In genomic region chr9:78312125-78312524, GRCh38 we compare ENCODE assay signal across 20 cellular contexts.
"Had no signal": no experiment of that assay in that cellular context is flagged by ENCODE, and none has a peak within 500 bp of the region (broad histone marks: within the 10 kb centered on the region; RNA-seq: fewer than 3 reads in every experiment).

No MANE protein-coding gene starts in this region.

- ATAC-seq: activated CD4-positive, alpha-beta T cell treated with anti-CD3 and anti-CD28 coated beads for 36 hours; activated naive CD4-positive, alpha-beta T cell treated with anti-CD3 and anti-CD28 coated beads, Interleukin-2, amount 50 U/mL, for 72 hours; gastroesophageal sphincter; heart right ventricle; natural killer cell; upper lobe of right lung had no signal

- H3K27ac ChIP-seq: adrenal gland, esophagus muscularis mucosa, gastroesophageal sphincter, heart right ventricle, upper lobe of right lung had no signal

- H3K9me3 Mint-ChIP-seq: activated naive CD4-positive, alpha-beta T cell treated with anti-CD3 and anti-CD28 coated beads, Interleukin-2, amount 50 U/mL, for 72 hours; natural killer cell had no signal

- H3K4me1 Mint-ChIP-seq: activated CD4-positive, alpha-beta T cell treated with anti-CD3 and anti-CD28 coated beads for 36 hours had no signal

- H3K27me3 Mint-ChIP-seq: activated CD4-positive, alpha-beta T cell treated with anti-CD3 and anti-CD28 coated beads for 36 hours had no signal

- DNase-seq: activated CD4-positive, alpha-beta T cell treated with anti-CD3 and anti-CD28 coated beads for 36 hours; activated CD4-positive, alpha-beta T cell treated with anti-CD3 and anti-CD28 coated beads, Interleukin-2, amount 50 U/mL, for 48 hours; activated gamma-delta T cell treated with Interleukin-2 at 50 U/mL for 16 hours; adrenal gland; effector memory CD4-positive, alpha-beta T cell; heart right ventricle; kidney glomerular epithelial cell; mesendoderm; natural killer cell; nucleus accumbens; posterior cingulate gyrus; stimulated activated CD4-positive, alpha-beta T cell treated with anti-CD3 and anti-CD28 coated beads, Interleukin-12 subunit alpha, Interleukin-12 subunit beta, amount 100 ng/mL, for 4 hours; stimulated activated CD4-positive, alpha-beta T cell treated with anti-CD3 and anti-CD28 coated beads, Interleukin-1b, Interleukin-23, amount 100 ng/mL, for 48 hours; stimulated activated CD8-positive, alpha-beta memory T cell treated with anti-CD3 and anti-CD28 coated beads, Interleukin-4, amount 100 ng/mL, for 48 hours; stimulated activated naive CD4-positive, alpha-beta T cell; T-helper 2 cell; upper lobe of right lung had no signal

- H3K27ac Mint-ChIP-seq: activated CD4-positive, alpha-beta T cell treated with anti-CD3 and anti-CD28 coated beads for 36 hours; activated naive CD4-positive, alpha-beta T cell treated with anti-CD3 and anti-CD28 coated beads, Interleukin-2, amount 50 U/mL, for 72 hours; natural killer cell had no signal

- H3K4me3 Mint-ChIP-seq: activated CD4-positive, alpha-beta T cell treated with anti-CD3 and anti-CD28 coated beads for 36 hours; natural killer cell had no signal
